1 cellular context compared by ENCODE assay signal in genomic region chr7:93914581-93915066, GRCh38.
TF ChIP-seq lines count a peak whose summit lies in the region.

No MANE protein-coding gene starts in this region.

TF ChIP-seq in HepG2, 621 proteins besides CTCF, POLR2A, EP300 and RAD21:
- TF ChIP-seq ATF7-NPFF (CRISPR knock-in tag; IDR thresholded peaks at IDR 0.05; ENCODE audit: low read depth) (no peak), MXD1 (CRISPR knock-in tag; IDR thresholded peaks at IDR 0.05) (no peak), FOXP4 (CRISPR knock-in tag; IDR thresholded peaks at IDR 0.05) (no peak), ZNF614 (CRISPR knock-in tag; IDR thresholded peaks at IDR 0.05; ENCODE audit: borderline replicate concordance) (no peak), PBX3 (CRISPR knock-in tag; IDR thresholded peaks at IDR 0.05; ENCODE audit: borderline replicate concordance) (no peak)
